ENCODE assay signal across 8 cellular contexts in genomic region chr11:68684385-68685356, GRCh38. TPM values are rescaled to one million over a fixed set of nuclear protein-coding genes. Genes with fewer than 3 reads are reported as not detected.
A peak's percentile ranks its signal among the peaks of the same experiment; 100 is the strongest.
DNase-seq lines count a peak whose midpoint lies in the region; ATAC-seq, FAIRE-seq and TF ChIP-seq lines count a peak whose summit lies in the region.

A gene with protein sequence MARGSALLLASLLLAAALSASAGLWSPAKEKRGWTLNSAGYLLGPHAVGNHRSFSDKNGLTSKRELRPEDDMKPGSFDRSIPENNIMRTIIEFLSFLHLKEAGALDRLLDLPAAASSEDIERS (plus strand): TSS chr11:68684544. CDS start chr11:68684924, 380 bp downstream.

- H3K9me3 ChIP-seq in iPS-20b (ENCODE audit: insufficient read depth, low read depth, low read length): no peaks in the 10 kb centered on the region

- ATAC-seq in activated naive CD4-positive, alpha-beta T cell treated with anti-CD3 and anti-CD28 coated beads, Interleukin-2, amount 50 U/mL, for 72 hours: peak; percentile 59 to 66

- H3K4me3 ChIP-seq in iPS-20b (ENCODE audit: low read length): peak within 1 kb of the TSS; percentile 64

- peak in 1 of 2 donors; percentile 22 for DNase-seq in activated naive CD4-positive, alpha-beta T cell treated with anti-CD3 and anti-CD28 coated beads, Interleukin-2, amount 50 U/mL, for 72 hours (ENCODE audit: low spot score in 2 of 2)
- no peak for DNase-seq in activated naive CD4-positive, alpha-beta T cell treated with Interleukin-2 at 50 U/mL for 16 hours
- peak; percentile 43 for DNase-seq in activated naive CD8-positive, alpha-beta T cell treated with anti-CD3 and anti-CD28 coated beads for 36 hours
- no peak for DNase-seq in type B pancreatic cell (ENCODE audit: extremely low spot score, unreplicated experiment)
- no peak for DNase-seq in GM12892 (ENCODE audit: insufficient read length)
- no peak for DNase-seq in KG1 (lab: John Stamatoyannopoulos, UW)
- DNase-seq in superior temporal gyrus (ENCODE audit: extremely low spot score): no peak

- peak within 1 kb of the TSS; percentile 63 for H3K9ac ChIP-seq in iPS-20b (ENCODE audit: low read depth, low read length)

- H3K36me3 ChIP-seq in iPS-20b (ENCODE audit: insufficient read depth, low read depth, low read length): peaks cover 34% of the 10 kb centered on the region

- no peak for TF ChIP-seq POLR2A in GM12892 (IDR thresholded peaks at IDR 0.05; ENCODE audit: low read depth, low read length)

- H3K9me3 Mint-ChIP-seq in activated naive CD4-positive, alpha-beta T cell treated with anti-CD3 and anti-CD28 coated beads, Interleukin-2, amount 50 U/mL, for 72 hours: no peaks in the 10 kb centered on the region
- no peaks in the 10 kb centered on the region for H3K9me3 Mint-ChIP-seq in activated naive CD8-positive, alpha-beta T cell treated with anti-CD3 and anti-CD28 coated beads for 36 hours
- H3K9me3 Mint-ChIP-seq in type B pancreatic cell: no peaks in the 10 kb centered on the region

- no peak within 1 kb of the TSS for H3K27ac Mint-ChIP-seq in activated naive CD4-positive, alpha-beta T cell treated with anti-CD3 and anti-CD28 coated beads, Interleukin-2, amount 50 U/mL, for 72 hours
- no peak within 1 kb of the TSS for H3K27ac Mint-ChIP-seq in activated naive CD8-positive, alpha-beta T cell treated with anti-CD3 and anti-CD28 coated beads for 36 hours
- H3K27ac Mint-ChIP-seq in type B pancreatic cell: no peak within 1 kb of the TSS

- H3K27me3 Mint-ChIP-seq in activated naive CD8-positive, alpha-beta T cell treated with anti-CD3 and anti-CD28 coated beads for 36 hours: peaks cover 46% of the 10 kb centered on the region
- peaks cover 69% of the 10 kb centered on the region for H3K27me3 Mint-ChIP-seq in type B pancreatic cell

- no peak within 1 kb of the TSS for H3K27ac ChIP-seq in iPS-20b (ENCODE audit: low read length)

- no peaks in the 10 kb centered on the region for H3K36me3 Mint-ChIP-seq in activated naive CD4-positive, alpha-beta T cell treated with anti-CD3 and anti-CD28 coated beads, Interleukin-2, amount 50 U/mL, for 72 hours
- H3K36me3 Mint-ChIP-seq in activated naive CD8-positive, alpha-beta T cell treated with anti-CD3 and anti-CD28 coated beads for 36 hours: no peaks in the 10 kb centered on the region
- no peaks in the 10 kb centered on the region for H3K36me3 Mint-ChIP-seq in type B pancreatic cell

- no peak for FAIRE-seq in GM12892 (lab: Jason Lieb, UNC)

- peaks cover 47% of the 10 kb centered on the region for H3K27me3 ChIP-seq in iPS-20b (ENCODE audit: insufficient read depth, low read length)

- peaks cover under 1% of the 10 kb centered on the region; the same call in 1 of the 2 replicates for H3K4me1 ChIP-seq in iPS-20b (ENCODE audit: insufficient read depth, low read length)

- no peak for TF ChIP-seq CTCF in type B pancreatic cell (conservative IDR thresholded peaks at IDR 0.05)

- peaks cover 4% of the 10 kb centered on the region for H3K4me1 Mint-ChIP-seq in activated naive CD8-positive, alpha-beta T cell treated with anti-CD3 and anti-CD28 coated beads for 36 hours
- no peaks in the 10 kb centered on the region for H3K4me1 Mint-ChIP-seq in type B pancreatic cell (ENCODE audit: unreplicated experiment)

- H3K4me3 Mint-ChIP-seq in activated naive CD8-positive, alpha-beta T cell treated with anti-CD3 and anti-CD28 coated beads for 36 hours: peak within 1 kb of the TSS; percentile 53
- peak within 1 kb of the TSS; percentile 69 for H3K4me3 Mint-ChIP-seq in type B pancreatic cell

RNA-seq across cellular contexts. Expression of the gene that starts here (rescaled TPM):
- total RNA-seq in activated naive CD4-positive, alpha-beta T cell treated with anti-CD3 and anti-CD28 coated beads, Interleukin-2, amount 50 U/mL, for 72 hours: 1 to 10 TPM in 1 of 2 donors, under 1 TPM in 1; 0.59 to 3.5 TPM
- total RNA-seq in activated naive CD8-positive, alpha-beta T cell treated with anti-CD3 and anti-CD28 coated beads for 36 hours: 1 to 10 TPM; 7.2 to 8.4 TPM
- 3.4 and 6.2 TPM in 2 replicates for total RNA-seq in type B pancreatic cell (ENCODE audit: low replicate concordance)
- polyA plus RNA-seq in GM12892 (2012; ENCODE audit: missing spikeins): not detected
